12 cellular contexts compared by ENCODE assay signal in the genomic region with DNA sequence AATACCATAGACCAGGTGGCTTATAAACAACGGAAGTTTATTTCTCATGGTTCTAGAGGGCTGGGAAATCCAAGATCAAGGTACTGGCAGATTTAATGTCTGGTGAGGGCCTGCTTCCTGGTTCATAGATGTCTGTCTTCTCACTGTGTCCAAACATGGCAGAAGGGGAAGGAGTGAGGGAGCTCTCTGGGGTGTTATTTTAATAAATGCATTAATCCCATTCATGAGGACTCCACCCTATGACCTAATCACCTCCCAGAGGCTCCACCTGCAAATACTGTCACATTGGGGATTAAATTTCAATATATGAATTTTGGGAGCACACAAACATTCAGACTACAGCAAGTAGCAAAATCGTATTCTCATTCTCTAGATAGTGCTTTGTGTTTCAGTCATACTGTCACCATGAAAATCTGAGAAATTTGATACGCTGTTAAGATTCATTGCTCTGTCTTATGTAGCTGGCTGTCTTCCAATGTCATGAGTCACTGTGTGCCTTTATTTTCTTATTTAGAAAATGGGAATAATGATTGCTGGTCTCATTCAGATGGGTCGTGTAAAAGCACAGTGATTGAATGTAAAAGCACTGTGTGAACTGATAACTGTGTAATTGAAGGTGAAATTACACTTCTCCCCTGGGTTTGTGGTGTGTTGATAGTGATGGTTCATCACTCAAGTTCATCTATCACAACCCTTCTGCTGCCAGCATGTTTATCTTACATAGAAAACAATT. TPM values are rescaled to one million over a fixed set of nuclear protein-coding genes. Genes with fewer than 3 reads are reported as not detected.
DNase-seq lines count a peak whose midpoint lies in the region; ATAC-seq, FAIRE-seq and TF ChIP-seq lines count a peak whose summit lies in the region.
"Had no signal": no experiment of that assay in that cellular context is flagged by ENCODE, and none has a peak within 500 bp of the region (broad histone marks: within the 10 kb centered on the region; RNA-seq: fewer than 3 reads in every experiment).

No MANE protein-coding gene starts in this region.

- TF ChIP-seq POLR2A in endothelial cell of umbilical vein (IDR thresholded peaks at IDR 0.05; ENCODE audit: low read depth, low read length) = no peak

- no peak for ATAC-seq in GM19351 (IDR thresholded peaks at IDR 0.05; ENCODE audit: unreplicated experiment)
- ATAC-seq in GM19023 (IDR thresholded peaks at IDR 0.05; ENCODE audit: unreplicated experiment) = no peak

- POLR2A ChIA-PET in endothelial cell of umbilical vein (lab: Charles Lee) = no interaction called here
- POLR2A ChIA-PET in activated CD4-positive, alpha-beta memory T cell treated with anti-CD3 and anti-CD28 coated beads for 36 hours (lab: Charles Lee) = no interaction called here

- peaks cover under 1% of the 10 kb centered on the region for H3K36me3 Mint-ChIP-seq in activated CD4-positive, alpha-beta memory T cell treated with anti-CD3 and anti-CD28 coated beads for 36 hours

- peaks cover 22% of the 10 kb centered on the region for H3K4me1 Mint-ChIP-seq in activated CD4-positive, alpha-beta memory T cell treated with anti-CD3 and anti-CD28 coated beads for 36 hours (ENCODE audit: low read depth)

- no peaks in the 10 kb centered on the region for H3K9me3 Mint-ChIP-seq in activated CD4-positive, alpha-beta memory T cell treated with anti-CD3 and anti-CD28 coated beads for 36 hours
- H3K9me3 Mint-ChIP-seq: HFFc6 had no signal

- CTCF ChIA-PET in endothelial cell of umbilical vein (lab: Charles Lee) = interaction anchor here (0.8 to 1.3 kb wide), 2 partner anchors 27 to 376 kb away, joined by 3 to 4 read pairs; a partner anchor contains a TSS
- CTCF ChIA-PET in activated CD4-positive, alpha-beta memory T cell treated with anti-CD3 and anti-CD28 coated beads for 36 hours (lab: Charles Lee) = no interaction called here

- H4K20me1 ChIP-seq in endothelial cell of umbilical vein (replicated peaks; ENCODE audit: control insufficient read depth, extremely low read depth, insufficient read depth, low read length) = no peaks in the 10 kb centered on the region

- no peak overlapping the region for H3K9ac ChIP-seq in endothelial cell of umbilical vein (replicated peaks; ENCODE audit: extremely low read depth, insufficient read depth, low read length)

- no peak overlapping the region for H3K4me2 ChIP-seq in endothelial cell of umbilical vein (ENCODE audit: insufficient read depth, low read length)

- no peak overlapping the region for H3K27ac Mint-ChIP-seq in activated CD4-positive, alpha-beta memory T cell treated with anti-CD3 and anti-CD28 coated beads for 36 hours
- H3K27ac Mint-ChIP-seq: HFFc6 had no signal

- intact Hi-C loops in endothelial cell of umbilical vein (cut with micrococcal nuclease) = no loop called here
- intact Hi-C loops in activated CD4-positive, alpha-beta memory T cell treated with anti-CD3 and anti-CD28 coated beads for 36 hours (cut with micrococcal nuclease) = no loop called here

- H3K4me3 Mint-ChIP-seq in activated CD4-positive, alpha-beta memory T cell treated with anti-CD3 and anti-CD28 coated beads for 36 hours = no peak overlapping the region
- H3K4me3 Mint-ChIP-seq: HFFc6 had no signal

- H3K27me3 ChIP-seq in endothelial cell of umbilical vein (ENCODE audit: control insufficient read depth in 2 of 2, insufficient read depth in 2 of 2, low read length in 2 of 2) = no peaks in the 10 kb centered on the region
- H3K27me3 ChIP-seq: adrenal gland had no signal

- peak; percentile 74 for FAIRE-seq in endothelial cell of umbilical vein (lab: Jason Lieb, UNC)
- peak; percentile 53 for FAIRE-seq in urothelium cell line (lab: Jason Lieb, UNC)

- H2AFZ ChIP-seq in endothelial cell of umbilical vein (ENCODE audit: low read depth, low read length) = no peak overlapping the region

- TF ChIP-seq CTCF in endothelial cell of umbilical vein (IDR thresholded peaks at IDR 0.05; ENCODE audit: extremely low read depth in 1 of 2, insufficient read depth in 1 of 2, low read depth in 1 of 2, low read length in 2 of 2) = no peak

- peaks cover 55% of the 10 kb centered on the region for H3K79me2 ChIP-seq in endothelial cell of umbilical vein (ENCODE audit: control insufficient read depth, insufficient read depth, low read length)

- no peaks in the 10 kb centered on the region for H3K9me3 ChIP-seq in endothelial cell of umbilical vein (replicated peaks; ENCODE audit: control insufficient read depth, insufficient read depth, low read length)
- H3K9me3 ChIP-seq: adrenal gland had no signal

- no peaks in the 10 kb centered on the region for H3K27me3 Mint-ChIP-seq in activated CD4-positive, alpha-beta memory T cell treated with anti-CD3 and anti-CD28 coated beads for 36 hours

- dilution Hi-C loops in endothelial cell of umbilical vein (cut with MboI; ENCODE audit: extremely low pct_ligation_motif_present, low sequenced_read_pairs) = no loop called here

- no peaks in the 10 kb centered on the region for H3K36me3 ChIP-seq in endothelial cell of umbilical vein (ENCODE audit: control insufficient read depth in 2 of 2, extremely low read depth in 1 of 2, insufficient read depth in 2 of 2, low read length in 2 of 2)
- H3K36me3 ChIP-seq: adrenal gland had no signal

- H3K27ac ChIP-seq in endothelial cell of umbilical vein (ENCODE audit: insufficient read depth, low read depth, low read length) = no peak overlapping the region
- H3K27ac ChIP-seq: adrenal gland had no signal

- DNase-seq in SHP77 (lab: John Stamatoyannopoulos, UW) (peak; percentile 1 to 19), SHP77 treated with DMSO at 0.1 percent for 48 hours (lab: John Stamatoyannopoulos, UW) (no peak), NCI-H2227 treated with DMSO at 0.1 percent for 48 hours (lab: John Stamatoyannopoulos, UW) (peak; percentile 34), endothelial cell of umbilical vein (ENCODE audit: low read depth, low spot score) (peak; percentile 65), urothelium cell line (ENCODE audit: low spot score) (peak; percentile 34)
- no peak for DNase-seq in activated CD4-positive, alpha-beta memory T cell treated with anti-CD3 and anti-CD28 coated beads for 36 hours
- DNase-seq: adrenal gland, HFFc6, islet precursor cell had no signal

- no TSS peak for BruUV-seq in endothelial cell of umbilical vein (replicated peaks; lab: Mats Ljungman, UMichigan)

- H3K4me1 ChIP-seq in endothelial cell of umbilical vein (ENCODE audit: control insufficient read depth, extremely low read depth, insufficient read depth, low read length) = peaks cover 12% of the 10 kb centered on the region

- H3K9me1 ChIP-seq in endothelial cell of umbilical vein (replicated peaks; ENCODE audit: control insufficient read depth, extremely low read depth, insufficient read depth, low read length) = no peaks in the 10 kb centered on the region

- H3K4me3 ChIP-seq in endothelial cell of umbilical vein (replicated peaks in 1 of 3; ENCODE audit: insufficient read depth in 1 of 3, low read depth in 1 of 3, low read length in 3 of 3) = no peak overlapping the region
- H3K4me3 ChIP-seq: adrenal gland had no signal

TF ChIP-seq in endothelial cell of umbilical vein, 7 proteins besides CTCF, POLR2A, EP300 and RAD21:
- TF ChIP-seq JUN (IDR thresholded peaks at IDR 0.05; ENCODE audit: borderline replicate concordance, insufficient read depth, insufficient read length, low read depth) (peak; percentile 41), FOS (IDR thresholded peaks at IDR 0.05; ENCODE audit: borderline replicate concordance, insufficient read depth, low read length) (peak; percentile 48), POLR2AphosphoS5 (IDR thresholded peaks at IDR 0.05; ENCODE audit: insufficient read depth, low read depth, low read length) (peak; percentile 26), EZH2 (IDR thresholded peaks at IDR 0.05; ENCODE audit: borderline replicate concordance, low read depth, low read length, severe bottlenecking) (no peak)
- TF ChIP-seq, protein P1, sequence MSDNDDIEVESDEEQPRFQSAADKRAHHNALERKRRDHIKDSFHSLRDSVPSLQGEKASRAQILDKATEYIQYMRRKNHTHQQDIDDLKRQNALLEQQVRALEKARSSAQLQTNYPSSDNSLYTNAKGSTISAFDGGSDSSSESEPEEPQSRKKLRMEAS (IDR thresholded peaks at IDR 0.05; ENCODE audit: insufficient read depth, insufficient read length) = no peak

RNA-seq across cellular contexts. Expression of a gene that starts 8.9 kb away (rescaled TPM):
- not detected in 2 replicates for total RNA-seq in endothelial cell of umbilical vein
- polyA plus RNA-seq in endothelial cell of umbilical vein = not detected in 2 replicates
- 0.03 TPM in 1 of 2 replicates, not detected in the other for polyA plus RNA-seq in endothelial cell of umbilical vein (2011; cell fraction: cytosol; rRNA removed)
- polyA plus RNA-seq in endothelial cell of umbilical vein (2011; cell fraction: nucleus; rRNA removed) = not detected in 2 replicates
- polyA plus RNA-seq in endothelial cell of umbilical vein (2012) = 0.05 and 0.21 TPM in 2 replicates
- not detected in 2 replicates for polyA minus RNA-seq in endothelial cell of umbilical vein
- polyA minus RNA-seq in endothelial cell of umbilical vein (2011; cell fraction: cytosol; rRNA and poly(A)+ RNA removed) = not detected
- not detected in 2 replicates for polyA minus RNA-seq in endothelial cell of umbilical vein (2011; cell fraction: nucleus; rRNA and poly(A)+ RNA removed)
- total RNA-seq in activated CD4-positive, alpha-beta memory T cell treated with anti-CD3 and anti-CD28 coated beads for 36 hours = not detected
- total RNA-seq: HFFc6 had no signal
- polyA plus RNA-seq: AG04450 had no signal

RNA-seq across cellular contexts. Expression of a gene that starts 26.8 kb away (rescaled TPM):
- total RNA-seq in endothelial cell of umbilical vein = 14.7 and 19.4 TPM in 2 replicates
- 2.2 and 3.2 TPM in 2 replicates for polyA plus RNA-seq in endothelial cell of umbilical vein
- 3.9 and 4.0 TPM in 2 replicates for polyA plus RNA-seq in endothelial cell of umbilical vein (2011; cell fraction: cytosol; rRNA removed)
- polyA plus RNA-seq in endothelial cell of umbilical vein (2011; cell fraction: nucleus; rRNA removed) = 3.1 and 3.9 TPM in 2 replicates
- polyA plus RNA-seq in endothelial cell of umbilical vein (2012) = 10.6 and 11.8 TPM in 2 replicates
- polyA minus RNA-seq in endothelial cell of umbilical vein = 5.2 and 6.0 TPM in 2 replicates
- 8.6 TPM for polyA minus RNA-seq in endothelial cell of umbilical vein (2011; cell fraction: cytosol; rRNA and poly(A)+ RNA removed)
- polyA minus RNA-seq in endothelial cell of umbilical vein (2011; cell fraction: nucleus; rRNA and poly(A)+ RNA removed) = 4.6 and 7.9 TPM in 2 replicates
- 1 to 10 TPM; 7.2 to 9.5 TPM for total RNA-seq in activated CD4-positive, alpha-beta memory T cell treated with anti-CD3 and anti-CD28 coated beads for 36 hours

Comparison
In these comparisons a context has a peak if more than half of its experiments do, and no peak if none do; other contexts are left out.
1. DNase-seq: peak in SHP77 (2 of 2), NCI-H2227 treated with DMSO at 0.1 percent for 48 hours (single experiment), endothelial cell of umbilical vein (single experiment) and urothelium cell line (single experiment); none in SHP77 treated with DMSO at 0.1 percent for 48 hours (single experiment) and activated CD4-positive, alpha-beta memory T cell treated with anti-CD3 and anti-CD28 coated beads for 36 hours (single experiment).